In genomic region chr4:75255261-75255660, GRCh38 we compare ENCODE assay signal across 27 cellular contexts.
"Had no signal": no experiment of that assay in that cellular context is flagged by ENCODE, and none has a peak within 500 bp of the region (broad histone marks: within the 10 kb centered on the region; RNA-seq: fewer than 3 reads in every experiment).

No MANE protein-coding gene starts in this region.

- H3K4me3 ChIP-seq: left lung, lower lobe of right lung, ovary, right atrium auricular region, right lobe of liver, skin epidermis, spleen, stomach, testis, thyroid gland, transverse colon, upper lobe of left lung, vagina had no signal

- H3K9me3 Mint-ChIP-seq: stimulated activated memory B cell treated with anti-CD40 and anti-IgM and Interleukin-4, amounts not matched to agents 10 μg/mL and 1 μg/mL and 100 μg/mL, for 72 hours had no signal

- H3K4me3 Mint-ChIP-seq: immature natural killer cell; naive B cell; natural killer cell; stimulated activated memory B cell treated with anti-CD40 and anti-IgM and Interleukin-4, amounts not matched to agents 10 μg/mL and 1 μg/mL and 100 μg/mL, for 72 hours had no signal

- H3K9me3 ChIP-seq: lower lobe of right lung, ovary, right atrium auricular region, right lobe of liver, stomach, testis, thyroid gland, transverse colon, upper lobe of left lung, vagina had no signal

- DNase-seq: hypothalamus; immature natural killer cell; kidney; left colon; left lung; lower lobe of right lung; mammary epithelial cell; naive B cell; natural killer cell; ovary; right lobe of liver; spleen; stimulated activated CD4-positive, alpha-beta T cell treated with anti-CD3 and anti-CD28 coated beads, Interleukin-1b, Interleukin-23, amount 100 ng/mL, for 48 hours; stimulated activated CD4-positive, alpha-beta T cell treated with anti-CD3 and anti-CD28 coated beads, Interleukin-2, amount 100 ng/mL, for 48 hours; stimulated activated CD4-positive, alpha-beta T cell treated with anti-CD3 and anti-CD28 coated beads, Interleukin-4, amount 100 ng/mL, for 4 hours; stimulated activated CD8-positive, alpha-beta memory T cell treated with anti-CD3 and anti-CD28 coated beads, Interleukin-4, amount 100 ng/mL, for 48 hours; stimulated activated naive CD8-positive, alpha-beta T cell treated with anti-CD3 and anti-CD28 coated beads, Interleukin-15, Interleukin-2, amounts not matched to agents 100 U/mL and 50 U/mL, for 24 hours; stomach; testis; thyroid gland; transverse colon had no signal

- H3K27ac Mint-ChIP-seq: immature natural killer cell; natural killer cell; progenitor cell of endocrine pancreas; stimulated activated memory B cell treated with anti-CD40 and anti-IgM and Interleukin-4, amounts not matched to agents 10 μg/mL and 1 μg/mL and 100 μg/mL, for 72 hours had no signal

- H3K27me3 Mint-ChIP-seq: progenitor cell of endocrine pancreas had no signal

- H3K4me1 ChIP-seq: left lung, lower lobe of right lung, right atrium auricular region, right lobe of liver, stomach, testis, thyroid gland, upper lobe of left lung, vagina had no signal

- H3K27me3 ChIP-seq: left lung, ovary, right atrium auricular region, right lobe of liver, stomach, testis, thyroid gland, transverse colon, upper lobe of left lung, vagina had no signal

- H3K36me3 ChIP-seq: left lung, lower lobe of right lung, ovary, right atrium auricular region, right lobe of liver, spleen, stomach, thyroid gland, transverse colon, upper lobe of left lung, vagina had no signal

- H3K4me1 Mint-ChIP-seq: immature natural killer cell, natural killer cell had no signal

- H3K36me3 Mint-ChIP-seq: immature natural killer cell; natural killer cell; stimulated activated memory B cell treated with anti-CD40 and anti-IgM and Interleukin-4, amounts not matched to agents 10 μg/mL and 1 μg/mL and 100 μg/mL, for 72 hours had no signal
